ENCODE assay signal across 1 cellular context in genomic region chr19:55248166-55248675, GRCh38.
TF ChIP-seq lines count a peak whose summit lies in the region.

No MANE protein-coding gene starts in this region.

TF ChIP-seq in GM12878, 131 proteins besides CTCF, POLR2A, EP300 and RAD21:
- TF ChIP-seq NKRF (conservative IDR thresholded peaks at IDR 0.05) (no peak), POLR2AphosphoS5 (IDR thresholded peaks at IDR 0.05; ENCODE audit: low read length) (0 out of 2 replicates have a peak, but pooled peaks have one; percentile 23)
